8 cellular contexts compared by ENCODE assay signal in the genomic region with DNA sequence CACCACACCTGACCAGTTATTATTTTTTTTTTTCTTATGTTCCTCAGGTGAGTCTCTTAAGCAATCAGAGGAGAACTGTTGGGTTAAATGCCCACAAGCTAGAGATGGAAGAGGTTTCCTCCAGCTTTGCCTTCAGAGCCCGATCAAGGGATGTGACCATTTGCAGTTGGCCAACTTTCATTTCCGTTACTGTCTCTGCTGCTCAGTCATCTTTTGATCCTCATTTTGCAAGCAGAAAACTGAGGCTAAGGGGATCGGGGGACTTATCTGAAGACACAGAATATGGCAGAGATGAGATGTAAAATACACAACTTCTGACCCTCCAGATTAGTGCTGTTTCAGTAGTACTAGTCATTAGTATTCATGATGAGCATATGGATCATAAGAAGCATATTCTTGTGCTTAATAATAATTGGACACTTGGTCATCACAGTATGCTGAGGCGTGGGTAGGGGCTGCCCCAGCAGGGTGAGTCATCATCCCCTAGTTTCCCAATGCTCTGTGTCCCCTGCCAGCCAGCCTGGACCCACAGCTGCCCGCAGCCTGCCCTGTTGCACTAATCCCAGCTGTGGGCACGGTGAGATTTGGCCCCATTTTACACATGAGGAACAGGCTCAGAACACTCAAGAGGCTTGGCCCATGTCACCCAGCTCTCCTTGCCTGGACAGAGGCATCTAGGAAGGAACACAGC.
DNase-seq lines count a peak whose midpoint lies in the region; ATAC-seq, FAIRE-seq and TF ChIP-seq lines count a peak whose summit lies in the region.

No MANE protein-coding gene starts in this region.

- no peak for TF ChIP-seq POLR2A in GM12892 (IDR thresholded peaks at IDR 0.05; ENCODE audit: low read depth, low read length)

- in situ Hi-C loops in ACHN (cut with HindIII; ENCODE audit: low pct_ligation_motif_present, low pct_unique_long_range_greater_than_20kb, low sequenced_read_pairs), result no loop called here

- peak overlapping the region; percentile 60 for H3K4me3 ChIP-seq in coronary artery

- peak overlapping the region; percentile 78 to 92 for H3K27ac ChIP-seq in coronary artery

- ATAC-seq in GM21717 (IDR thresholded peaks at IDR 0.05; ENCODE audit: unreplicated experiment) (no peak), HG03108 (IDR thresholded peaks at IDR 0.05; ENCODE audit: unreplicated experiment) (no peak), HG02840 (IDR thresholded peaks at IDR 0.05; ENCODE audit: low FRiP score, unreplicated experiment) (no peak)

- TF ChIP-seq CTCF in coronary artery (IDR thresholded peaks at IDR 0.05), result no peak

- DNase-seq in ACHN (peak; percentile 58), LHCN-M2 (ENCODE audit: low read depth) (peak; percentile 95), coronary artery (ENCODE audit: low spot score) (no peak), myocyte (ENCODE audit: low read depth) (peak; percentile 94), GM12892 (ENCODE audit: insufficient read length) (no peak)

- no peak for FAIRE-seq in GM12892 (lab: Jason Lieb, UNC)

Comparison
In these comparisons a context has a peak if more than half of its experiments do, and no peak if none do; other contexts are left out.
1. DNase-seq: peak in ACHN (single experiment), LHCN-M2 (single experiment) and myocyte (single experiment); none in coronary artery (single experiment) and GM12892 (single experiment).